Comparison of ENCODE assay signal across 6 cellular contexts in the genomic region with DNA sequence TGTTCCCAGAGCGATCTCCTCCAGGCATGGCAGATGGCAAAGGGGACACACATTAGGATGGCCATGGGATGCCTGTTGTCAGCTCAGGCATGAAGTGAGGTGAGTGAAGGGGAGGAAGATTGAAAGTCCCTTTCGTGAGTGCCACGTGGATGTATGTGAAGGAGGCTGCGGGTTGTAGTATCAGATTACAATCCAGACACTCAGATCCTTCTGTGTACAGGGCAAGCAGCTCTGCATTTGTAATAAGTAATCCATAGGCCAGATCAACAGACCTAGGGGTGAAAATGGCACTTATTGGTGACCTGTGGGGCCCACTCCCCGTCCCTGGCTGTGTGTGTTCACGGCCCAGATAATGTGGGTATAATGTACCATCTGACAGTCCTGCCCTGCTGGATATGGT.
"Had no signal": no experiment of that assay in that cellular context is flagged by ENCODE, and none has a peak within 500 bp of the region (broad histone marks: within the 10 kb centered on the region; RNA-seq: fewer than 3 reads in every experiment).

No MANE protein-coding gene starts in this region.

- DNase-seq: GM23248, GOT3, H7, HFFc6, IMR-90 had no signal

- H3K4me1 ChIP-seq: HAP-1 had no signal

- H3K27ac ChIP-seq: GM23248 had no signal

- H3K4me3 ChIP-seq: GM23248, HAP-1 had no signal

- H3K9me3 ChIP-seq: HAP-1 had no signal

- H3K27ac Mint-ChIP-seq: HFFc6 had no signal

- H3K36me3 ChIP-seq: HAP-1 had no signal

- H3K4me3 Mint-ChIP-seq: HFFc6 had no signal
